ENCODE assay signal across 16 cellular contexts in genomic region chr3:174132421-174133042, GRCh38.
DNase-seq lines count a peak whose midpoint lies in the region; ATAC-seq and TF ChIP-seq lines count a peak whose summit lies in the region.
"Had no signal": no experiment of that assay in that cellular context is flagged by ENCODE, and none has a peak within 500 bp of the region (broad histone marks: within the 10 kb centered on the region; RNA-seq: fewer than 3 reads in every experiment).

No MANE protein-coding gene starts in this region.

- TF ChIP-seq CTCF in hepatocyte (IDR thresholded peaks at IDR 0.05; ENCODE audit: poor library complexity): no peak

- WGBS in hepatocyte (ENCODE audit: low lambda C conversion rate, missing lambda C conversion rate): 58% methylated on average over 5 of the region's 5 CpGs
- WGBS in mesenchymal stem cell: 92% methylated on average over 3 of the region's 5 CpGs

- H3K27me3 ChIP-seq in hepatocyte (no peaks in the 10 kb centered on the region), mesenchymal stem cell (ENCODE audit: control insufficient read depth in 1 of 2, insufficient read depth in 1 of 2, low read length in 2 of 2) (no peaks in the 10 kb centered on the region)

- H2BK5ac ChIP-seq in mesenchymal stem cell (ENCODE audit: low read depth, low read length, poor library complexity, severe bottlenecking): no peak overlapping the region

- no peak overlapping the region for H3K9ac ChIP-seq in mesenchymal stem cell (ENCODE audit: low read length)
- H3K9ac ChIP-seq: KMS-11 had no signal

- H2AFZ ChIP-seq in hepatocyte (no peak overlapping the region), mesenchymal stem cell (ENCODE audit: low read depth, low read length) (no peak overlapping the region)

- H3K23ac ChIP-seq in mesenchymal stem cell (ENCODE audit: low read length in 2 of 2): no peak overlapping the region

- H3K4me2 ChIP-seq in hepatocyte: peak overlapping the region; percentile 22
- H3K4me2 ChIP-seq in mesenchymal stem cell (ENCODE audit: low read length, poor library complexity, severe bottlenecking): no peak overlapping the region
- H3K4me2 ChIP-seq: KMS-11 had no signal

- H3K27ac ChIP-seq in hepatocyte: peak overlapping the region; percentile 4
- H3K27ac ChIP-seq in mesenchymal stem cell (ENCODE audit: low read length, poor library complexity, severe bottlenecking): no peak overlapping the region
- H3K27ac ChIP-seq: KMS-11 had no signal

- peak; percentile 26 for DNase-seq in NCI-H82 treated with DMSO at 0.1 percent for 48 hours (lab: John Stamatoyannopoulos, UW; ENCODE audit: unreplicated experiment)
- DNase-seq in hepatocyte (ENCODE audit: low spot score): peak; percentile 48
- peak; percentile 8 for DNase-seq in mesenchymal stem cell
- DNase-seq in hypothalamus (lab: John Stamatoyannopoulos, UW): no peak
- no peak for DNase-seq in NCI-H128 (lab: John Stamatoyannopoulos, UW; ENCODE audit: unreplicated experiment)
- no peak for DNase-seq in AML-193 (lab: John Stamatoyannopoulos, UW)
- DNase-seq: BE2C; CD4-positive, alpha-beta T cell; DMS79 treated with DMSO at 0.1 percent for 48 hours; NCI-H1436 treated with DMSO at 0.1 percent for 48 hours; NCI-H2081; NCI-H510A; NCI-H774 had no signal

- H2BK15ac ChIP-seq in mesenchymal stem cell (ENCODE audit: low read depth, poor library complexity, severe bottlenecking): no peak overlapping the region

- H3K4me1 ChIP-seq in hepatocyte (ENCODE audit: insufficient read depth) (peaks cover 7% of the 10 kb centered on the region), mesenchymal stem cell (ENCODE audit: control insufficient read depth, insufficient read depth, low read depth, low read length) (no peaks in the 10 kb centered on the region)
- H3K4me1 ChIP-seq: BE2C had no signal

- no peak overlapping the region for H2BK12ac ChIP-seq in mesenchymal stem cell (ENCODE audit: low read length in 2 of 2)

- no peaks in the 10 kb centered on the region for H3K79me1 ChIP-seq in mesenchymal stem cell (replicated peaks; ENCODE audit: low read length, poor library complexity, severe bottlenecking)

- H3K4me3 ChIP-seq in hepatocyte (no peak overlapping the region), mesenchymal stem cell (ENCODE audit: insufficient read depth in 1 of 2, low read depth in 1 of 2, low read length in 2 of 2) (no peak overlapping the region)

- no peak overlapping the region for H4K8ac ChIP-seq in mesenchymal stem cell (ENCODE audit: low read length)

- no peak overlapping the region for H4K91ac ChIP-seq in mesenchymal stem cell (ENCODE audit: low read length)

- no peak overlapping the region for H2AK5ac ChIP-seq in mesenchymal stem cell (ENCODE audit: low read length, severe bottlenecking)

- no peak for ATAC-seq in GM18861 (IDR thresholded peaks at IDR 0.05; ENCODE audit: unreplicated experiment)
- ATAC-seq: HCT116 had no signal

- no peak overlapping the region for H3K4ac ChIP-seq in mesenchymal stem cell (ENCODE audit: low read depth in 1 of 2, low read length in 2 of 2)

- H3K9me3 ChIP-seq in hepatocyte (ENCODE audit: low read depth): no peaks in the 10 kb centered on the region
- no peaks in the 10 kb centered on the region for H3K9me3 ChIP-seq in mesenchymal stem cell (ENCODE audit: control insufficient read depth, low read length)
- H3K9me3 ChIP-seq: BE2C had no signal

- H3K36me3 ChIP-seq in hepatocyte (replicated peaks; ENCODE audit: insufficient read depth, low read depth): no peaks in the 10 kb centered on the region
- H3K36me3 ChIP-seq in mesenchymal stem cell (ENCODE audit: control insufficient read depth in 1 of 2, insufficient read depth in 2 of 2, low read depth in 1 of 2, low read length in 2 of 2): no peaks in the 10 kb centered on the region
- H3K36me3 ChIP-seq: BE2C had no signal

- no peaks in the 10 kb centered on the region for H4K20me1 ChIP-seq in hepatocyte (ENCODE audit: insufficient read depth, poor library complexity, severe bottlenecking)

- H3K9me2 ChIP-seq in hepatocyte (replicated peaks; ENCODE audit: insufficient read depth): no peaks in the 10 kb centered on the region

- H3K14ac ChIP-seq in mesenchymal stem cell (ENCODE audit: low read length in 2 of 2): no peak overlapping the region

- no peak overlapping the region for H3K18ac ChIP-seq in mesenchymal stem cell (ENCODE audit: low read depth in 1 of 2, low read length in 2 of 2)

- H2BK120ac ChIP-seq in mesenchymal stem cell (ENCODE audit: low read depth, low read length): no peak overlapping the region

- no peaks in the 10 kb centered on the region for H3K79me2 ChIP-seq in hepatocyte

Comparison
In these comparisons a context has a peak if more than half of its experiments do, and no peak if none do; other contexts are left out.
1. DNase-seq: peak in NCI-H82 treated with DMSO at 0.1 percent for 48 hours (single experiment), hepatocyte (single experiment) and mesenchymal stem cell (single experiment); none in hypothalamus (0 of 51), NCI-H128 (single experiment) and AML-193 (0 of 2).